Comparison of ENCODE assay signal across 8 cellular contexts in the genomic region with DNA sequence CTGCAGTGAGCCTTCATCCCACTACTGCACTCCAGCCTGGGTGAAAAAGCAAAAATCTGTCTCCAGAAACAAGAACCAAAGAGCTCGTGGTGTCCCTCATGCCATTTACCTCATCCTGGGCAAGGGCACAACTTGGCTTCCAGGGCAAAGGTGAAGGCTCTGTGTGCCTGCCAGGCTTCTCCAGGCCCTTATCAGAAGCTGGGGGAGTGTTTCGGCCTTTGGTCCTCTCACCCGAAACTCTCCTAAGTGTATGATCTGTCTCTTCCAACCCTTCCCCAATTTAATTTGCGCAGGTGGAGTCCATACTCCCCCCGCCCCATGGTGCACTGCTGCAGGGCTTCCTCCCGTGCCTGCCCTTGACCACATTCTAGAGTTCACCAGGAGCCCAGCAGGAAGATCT. TPM values are rescaled to one million over a fixed set of nuclear protein-coding genes. Genes with fewer than 3 reads are reported as not detected.
DNase-seq lines count a peak whose midpoint lies in the region; ATAC-seq, FAIRE-seq and TF ChIP-seq lines count a peak whose summit lies in the region.
"Had no signal": no experiment of that assay in that cellular context is flagged by ENCODE, and none has a peak within 500 bp of the region (broad histone marks: within the 10 kb centered on the region; RNA-seq: fewer than 3 reads in every experiment).

No MANE protein-coding gene starts in this region.

- peaks cover 0 to 3% of the 10 kb centered on the region in 2 donors for H3K27me3 Mint-ChIP-seq in CD8-positive, alpha-beta memory T cell
- H3K27me3 Mint-ChIP-seq in activated naive CD8-positive, alpha-beta T cell treated with anti-CD3 and anti-CD28 coated beads, Interleukin-2, amount 10 ng/mL, durations not matched to agents 7 days and 5 days: no peaks in the 10 kb centered on the region
- H3K27me3 Mint-ChIP-seq in mesothelial cell of epicardium (ENCODE audit: low read depth): no peaks in the 10 kb centered on the region

- FAIRE-seq in frontal cortex (lab: Jason Lieb, UNC): no peak

- H3K27me3 ChIP-seq in CD8-positive, alpha-beta memory T cell (ENCODE audit: insufficient read depth, low read length, poor library complexity, severe bottlenecking): no peaks in the 10 kb centered on the region
- H3K27me3 ChIP-seq: foreskin keratinocyte had no signal

- H3K4me3 ChIP-seq in CD8-positive, alpha-beta memory T cell (ENCODE audit: low read length): no peak overlapping the region

- no peak for ATAC-seq in activated naive CD8-positive, alpha-beta T cell treated with anti-CD3 and anti-CD28 coated beads, Interleukin-2, amount 10 ng/mL, durations not matched to agents 7 days and 5 days (ENCODE audit: low read depth)
- no peak for ATAC-seq in HG03175 (IDR thresholded peaks at IDR 0.05; ENCODE audit: unreplicated experiment)
- ATAC-seq: foreskin keratinocyte had no signal

- no peak for TF ChIP-seq CTCF in mesothelial cell of epicardium (IDR thresholded peaks at IDR 0.05; ENCODE audit: unreplicated experiment)

- H3K9me3 Mint-ChIP-seq in CD8-positive, alpha-beta memory T cell: no peaks in the 10 kb centered on the region
- no peaks in the 10 kb centered on the region for H3K9me3 Mint-ChIP-seq in activated naive CD8-positive, alpha-beta T cell treated with anti-CD3 and anti-CD28 coated beads, Interleukin-2, amount 10 ng/mL, durations not matched to agents 7 days and 5 days
- no peaks in the 10 kb centered on the region for H3K9me3 Mint-ChIP-seq in mesothelial cell of epicardium

- H3K27ac Mint-ChIP-seq in CD8-positive, alpha-beta memory T cell: peak overlapping the region in 7 of 8 donors; percentile 4 to 82 (median 76)
- peak overlapping the region; percentile 56 for H3K27ac Mint-ChIP-seq in activated naive CD8-positive, alpha-beta T cell treated with anti-CD3 and anti-CD28 coated beads, Interleukin-2, amount 10 ng/mL, durations not matched to agents 7 days and 5 days
- no peak overlapping the region for H3K27ac Mint-ChIP-seq in mesothelial cell of epicardium

- H3K36me3 Mint-ChIP-seq in CD8-positive, alpha-beta memory T cell: peaks cover 0 to 79% (median 9%) of the 10 kb centered on the region in 3 donors
- H3K36me3 Mint-ChIP-seq in activated naive CD8-positive, alpha-beta T cell treated with anti-CD3 and anti-CD28 coated beads, Interleukin-2, amount 10 ng/mL, durations not matched to agents 7 days and 5 days: peaks cover 15% of the 10 kb centered on the region
- peaks cover 10% of the 10 kb centered on the region for H3K36me3 Mint-ChIP-seq in mesothelial cell of epicardium

- H3K4me3 Mint-ChIP-seq in CD8-positive, alpha-beta memory T cell: peak overlapping the region; percentile 50 to 98 (median 71)
- peak overlapping the region; percentile 21 for H3K4me3 Mint-ChIP-seq in activated naive CD8-positive, alpha-beta T cell treated with anti-CD3 and anti-CD28 coated beads, Interleukin-2, amount 10 ng/mL, durations not matched to agents 7 days and 5 days
- H3K4me3 Mint-ChIP-seq in mesothelial cell of epicardium: peak overlapping the region; percentile 46

- CTCF ChIA-PET in CD8-positive, alpha-beta memory T cell (lab: Charles Lee): no interaction called here

- no peaks in the 10 kb centered on the region for H3K9me3 ChIP-seq in CD8-positive, alpha-beta memory T cell (ENCODE audit: low read length)

- H3K27ac ChIP-seq in CD8-positive, alpha-beta memory T cell (ENCODE audit: low read depth, low read length): no peak overlapping the region
- H3K27ac ChIP-seq: foreskin keratinocyte had no signal

- H3K4me1 Mint-ChIP-seq in CD8-positive, alpha-beta memory T cell: peaks cover 51 to 71% (median 53%) of the 10 kb centered on the region in 3 donors
- peaks cover 34% of the 10 kb centered on the region for H3K4me1 Mint-ChIP-seq in activated naive CD8-positive, alpha-beta T cell treated with anti-CD3 and anti-CD28 coated beads, Interleukin-2, amount 10 ng/mL, durations not matched to agents 7 days and 5 days
- peaks cover 42% of the 10 kb centered on the region for H3K4me1 Mint-ChIP-seq in mesothelial cell of epicardium

- H3K36me3 ChIP-seq in CD8-positive, alpha-beta memory T cell (ENCODE audit: insufficient read depth, low read length): peaks cover 12% of the 10 kb centered on the region

- POLR2A ChIA-PET in CD8-positive, alpha-beta memory T cell (lab: Charles Lee): no interaction called here
- POLR2A ChIA-PET in activated naive CD8-positive, alpha-beta T cell treated with anti-CD3 and anti-CD28 coated beads, Interleukin-2, amount 10 ng/mL, durations not matched to agents 7 days and 5 days (lab: Charles Lee): interaction anchor here (0.6 to 1.0 kb wide), 2 partner anchors 18 to 109 kb away, joined by 3 to 5 read pairs; partner anchors contain the start of gene CDH16

- peaks cover 34% of the 10 kb centered on the region for H3K4me1 ChIP-seq in CD8-positive, alpha-beta memory T cell (ENCODE audit: insufficient read depth, low read length)

- DNase-seq in CD8-positive, alpha-beta memory T cell: no peak
- DNase-seq in activated naive CD8-positive, alpha-beta T cell treated with anti-CD3 and anti-CD28 coated beads, Interleukin-2, amount 10 ng/mL, durations not matched to agents 7 days and 5 days: no peak
- DNase-seq in mesothelial cell of epicardium (ENCODE audit: low spot score in 2 of 2, unreplicated experiment in 2 of 2) (no peak), Kasumi-1 (lab: John Stamatoyannopoulos, UW) (no peak), frontal cortex (ENCODE audit: low spot score in 2 of 2) (no peak)
- DNase-seq: foreskin keratinocyte had no signal

RNA-seq across cellular contexts. Expression of gene CES2, which starts 1.1 kb away (rescaled TPM):
- total RNA-seq in CD8-positive, alpha-beta memory T cell: 10 to 100 TPM; 23.5 to 23.8 TPM
- polyA plus RNA-seq in CD8-positive, alpha-beta memory T cell: 26.6 TPM
- 10 to 100 TPM; 45.4 to 46.4 TPM for total RNA-seq in activated naive CD8-positive, alpha-beta T cell treated with anti-CD3 and anti-CD28 coated beads, Interleukin-2, amount 10 ng/mL, durations not matched to agents 7 days and 5 days
- total RNA-seq in mesothelial cell of epicardium (52.0 to 53.4 TPM (median 52.5 TPM) in 3 replicates), frontal cortex (22.8 TPM)

RNA-seq across cellular contexts. Expression of gene CIAO2B, which starts 2.3 kb away (rescaled TPM):
- 100 to 1,000 TPM; 164 to 176 TPM for total RNA-seq in CD8-positive, alpha-beta memory T cell
- polyA plus RNA-seq in CD8-positive, alpha-beta memory T cell: 132 TPM
- total RNA-seq in activated naive CD8-positive, alpha-beta T cell treated with anti-CD3 and anti-CD28 coated beads, Interleukin-2, amount 10 ng/mL, durations not matched to agents 7 days and 5 days: 100 to 1,000 TPM in 1 of 2 experiments, 10 to 100 TPM in 1; 98.0 to 106 TPM
- total RNA-seq in mesothelial cell of epicardium (52.1 to 56.1 TPM (median 54.5 TPM) in 3 replicates), frontal cortex (105 TPM)

RNA-seq across cellular contexts. Expression of gene RRAD, which starts 11.1 kb away (rescaled TPM):
- under 1 TPM; 0.60 to 0.88 TPM for total RNA-seq in CD8-positive, alpha-beta memory T cell
- not detected for polyA plus RNA-seq in CD8-positive, alpha-beta memory T cell
- under 1 TPM; 0.60 to 0.61 TPM for total RNA-seq in activated naive CD8-positive, alpha-beta T cell treated with anti-CD3 and anti-CD28 coated beads, Interleukin-2, amount 10 ng/mL, durations not matched to agents 7 days and 5 days
- 2.7 to 3.7 TPM (median 2.9 TPM) in 3 replicates for total RNA-seq in mesothelial cell of epicardium
- 2.4 TPM for total RNA-seq in frontal cortex

RNA-seq across cellular contexts. Expression of gene CDH16, which starts 17.8 kb away (rescaled TPM):
- total RNA-seq in CD8-positive, alpha-beta memory T cell: not detected
- not detected for polyA plus RNA-seq in CD8-positive, alpha-beta memory T cell
- not detected for total RNA-seq in activated naive CD8-positive, alpha-beta T cell treated with anti-CD3 and anti-CD28 coated beads, Interleukin-2, amount 10 ng/mL, durations not matched to agents 7 days and 5 days
- total RNA-seq in mesothelial cell of epicardium: not detected in 3 replicates
- total RNA-seq in frontal cortex: not detected
- total RNA-seq: foreskin keratinocyte, ureter had no signal

RNA-seq across cellular contexts. Expression of gene CES3, which starts 24.6 kb away (rescaled TPM):
- under 1 TPM; 0.16 to 0.24 TPM for total RNA-seq in CD8-positive, alpha-beta memory T cell
- polyA plus RNA-seq in CD8-positive, alpha-beta memory T cell: not detected
- total RNA-seq in activated naive CD8-positive, alpha-beta T cell treated with anti-CD3 and anti-CD28 coated beads, Interleukin-2, amount 10 ng/mL, durations not matched to agents 7 days and 5 days: 1 to 10 TPM; 4.8 to 8.3 TPM
- total RNA-seq in mesothelial cell of epicardium (4.8 to 5.4 TPM (median 5.1 TPM) in 3 replicates), frontal cortex (under 0.01 TPM)

Comparison
In these comparisons a context has a peak if more than half of its experiments do, and no peak if none do; other contexts are left out.
1. H3K4me3 Mint-ChIP-seq: peak in every context shown above with its lines; median percentile 71 in CD8-positive, alpha-beta memory T cell; 46 in mesothelial cell of epicardium; 21 in activated naive CD8-positive, alpha-beta T cell treated with anti-CD3 and anti-CD28 coated beads, Interleukin-2, amount 10 ng/mL, durations not matched to agents 7 days and 5 days.